In the genomic region with DNA sequence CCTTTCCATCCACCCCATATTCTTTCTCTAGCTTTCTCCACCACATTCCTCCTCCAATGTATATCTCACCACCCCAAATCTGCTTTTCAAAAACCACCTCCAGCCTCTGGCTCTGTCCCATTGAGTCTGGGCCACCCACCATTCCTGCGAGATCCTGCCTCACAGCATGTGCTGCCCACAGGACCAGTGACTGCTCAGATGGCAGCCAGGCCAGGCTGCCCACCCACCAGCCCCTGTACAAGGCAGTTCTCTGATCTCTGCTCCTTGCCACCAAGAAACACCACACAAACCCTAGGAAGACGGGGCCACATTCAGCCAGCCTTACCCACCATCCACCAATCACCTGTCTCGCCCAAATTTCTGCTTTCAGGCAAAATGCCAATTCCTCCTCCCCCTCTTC, we compare ENCODE assay signal across 1 cellular context.
TF ChIP-seq lines count a peak whose summit lies in the region.

No MANE protein-coding gene starts in this region.

TF ChIP-seq in H1, 55 proteins besides CTCF, POLR2A, EP300 and RAD21:
- TF ChIP-seq SP4 (IDR thresholded peaks at IDR 0.05; ENCODE audit: low read length) (no peak), HDAC2 (IDR thresholded peaks at IDR 0.05; ENCODE audit: borderline replicate concordance in 1 of 2, low read depth in 2 of 2, low read length in 2 of 2) (no peak), SIX5 (IDR thresholded peaks at IDR 0.05; ENCODE audit: low read depth, low read length) (no peak), ASH2L (IDR thresholded peaks at IDR 0.05; ENCODE audit: low read length) (no peak), TAF1 (IDR thresholded peaks at IDR 0.05; ENCODE audit: low read depth, low read length) (no peak), ATF2 (IDR thresholded peaks at IDR 0.05; ENCODE audit: low read length) (no peak), NANOG (IDR thresholded peaks at IDR 0.05; ENCODE audit: insufficient read depth, low read depth, low read length, poor library complexity, severe bottlenecking) (no peak), JUND (IDR thresholded peaks at IDR 0.05; ENCODE audit: low read length) (no peak), NRF1 (IDR thresholded peaks at IDR 0.05; ENCODE audit: low read depth, low read length) (no peak), SAP30 (IDR thresholded peaks at IDR 0.05; ENCODE audit: insufficient read depth, insufficient replicate concordance, low read length) (no peak), CHD2 (IDR thresholded peaks at IDR 0.05; ENCODE audit: low read length) (no peak), SP1 (IDR thresholded peaks at IDR 0.05; ENCODE audit: low read depth, low read length) (no peak), TAF7 (optimal IDR thresholded peaks at IDR 0.05; ENCODE audit: borderline replicate concordance, low read depth, low read length) (no peak), EZH2 (IDR thresholded peaks at IDR 0.05; ENCODE audit: low read depth, low read length, severe bottlenecking) (no peak), RXRA (IDR thresholded peaks at IDR 0.05; ENCODE audit: insufficient read depth, low read depth, low read length) (no peak), CREB1 (IDR thresholded peaks at IDR 0.05) (no peak), TEAD4 (IDR thresholded peaks at IDR 0.05; ENCODE audit: low read depth, low read length) (no peak), KDM5A (IDR thresholded peaks at IDR 0.05; ENCODE audit: low read length) (no peak), JUN (IDR thresholded peaks at IDR 0.05; ENCODE audit: low read depth, low read length) (no peak)
- TF ChIP-seq, protein P1, sequence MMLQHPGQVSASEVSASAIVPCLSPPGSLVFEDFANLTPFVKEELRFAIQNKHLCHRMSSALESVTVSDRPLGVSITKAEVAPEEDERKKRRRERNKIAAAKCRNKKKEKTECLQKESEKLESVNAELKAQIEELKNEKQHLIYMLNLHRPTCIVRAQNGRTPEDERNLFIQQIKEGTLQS (IDR thresholded peaks at IDR 0.05; ENCODE audit: insufficient read depth, low read depth, low read length), result no peak
